Comparison of ENCODE assay signal across 8 cellular contexts in genomic region chrX:56726609-56727008, GRCh38. TPM values are rescaled to one million over a fixed set of nuclear protein-coding genes. Genes with fewer than 3 reads are reported as not detected.
DNase-seq lines count a peak whose midpoint lies in the region; ATAC-seq and TF ChIP-seq lines count a peak whose summit lies in the region.

No MANE protein-coding gene starts in this region.

- H2AFZ ChIP-seq in hepatocyte, result no peak overlapping the region

- intact Hi-C loops in testis (cut with DNase I; ENCODE audit: low total_unique reads), result no loop called here

- peaks cover under 1% of the 10 kb centered on the region for H4K20me1 ChIP-seq in hepatocyte (ENCODE audit: insufficient read depth, poor library complexity, severe bottlenecking)

- TF ChIP-seq CTCF in GM20000 (IDR thresholded peaks at IDR 0.05; ENCODE audit: extremely low read depth, missing control alignments) (peak; percentile 27), WI38 (IDR thresholded peaks at IDR 0.05; ENCODE audit: low read depth, low read length) (peak; percentile 34; the same call in 1 of the 2 replicates), hepatocyte (IDR thresholded peaks at IDR 0.05; ENCODE audit: poor library complexity) (peak; percentile 75), testis (IDR thresholded peaks at IDR 0.05) (peak; percentile 12 to 42 (median 38))

- no peaks in the 10 kb centered on the region for H3K9me3 ChIP-seq in hepatocyte (ENCODE audit: low read depth)
- H3K9me3 ChIP-seq in testis, result no peaks in the 10 kb centered on the region

- peaks cover 16% of the 10 kb centered on the region for H3K79me2 ChIP-seq in hepatocyte

- ATAC-seq in HG03460 (IDR thresholded peaks at IDR 0.05; ENCODE audit: unreplicated experiment), result no peak

- no peaks in the 10 kb centered on the region for H3K9me2 ChIP-seq in hepatocyte (replicated peaks; ENCODE audit: insufficient read depth)

- H3K27me3 ChIP-seq in hepatocyte (no peaks in the 10 kb centered on the region), testis (no peaks in the 10 kb centered on the region)

- H3K4me2 ChIP-seq in hepatocyte, result no peak overlapping the region

- WGBS in hepatocyte (ENCODE audit: low lambda C conversion rate, missing lambda C conversion rate), result 3% methylated on average over 1 of the region's 1 CpG
- 11 to 14% methylated on average over 1 of the region's 1 CpG for WGBS in testis, 2 donors

- DNase-seq in NCI-H2107 treated with DMSO at 0.1 percent for 48 hours (lab: John Stamatoyannopoulos, UW; ENCODE audit: unreplicated experiment), result peak; percentile 79
- no peak for DNase-seq in NCI-H2107 (lab: John Stamatoyannopoulos, UW)
- peak; percentile 14 for DNase-seq in GM20000 (ENCODE audit: low spot score)
- DNase-seq in NCI-H1694 treated with DMSO at 0.1 percent for 48 hours (lab: John Stamatoyannopoulos, UW), result peak; percentile 42
- DNase-seq in hepatocyte (ENCODE audit: low spot score), result peak; percentile 65
- peak; percentile 14 for DNase-seq in testis

- H3K36me3 ChIP-seq in hepatocyte (replicated peaks; ENCODE audit: insufficient read depth, low read depth) (no peaks in the 10 kb centered on the region), testis (ENCODE audit: low read depth, missing control alignments) (no peaks in the 10 kb centered on the region)

- no peak overlapping the region for H3K4me3 ChIP-seq in WI38 (ENCODE audit: low read depth, low read length)
- no peak overlapping the region for H3K4me3 ChIP-seq in hepatocyte
- H3K4me3 ChIP-seq in testis, result no peak overlapping the region

- H3K27ac ChIP-seq in hepatocyte (no peak overlapping the region), testis (no peak overlapping the region)

- no peak for TF ChIP-seq POLR2A in testis (IDR thresholded peaks at IDR 0.05)

- H3K4me1 ChIP-seq in hepatocyte (ENCODE audit: insufficient read depth) (peaks cover 13% of the 10 kb centered on the region), testis (no peaks in the 10 kb centered on the region)

RNA-seq across cellular contexts. Expression of gene NBDY, which starts 2.4 kb away (rescaled TPM):
- total RNA-seq in hepatocyte, result 14.4 and 20.4 TPM in 2 replicates
- 161 and 166 TPM in 2 replicates for polyA plus RNA-seq in hepatocyte
- 10 to 100 TPM; 30.9 to 33.1 TPM for total RNA-seq in testis
- 26.1 TPM for polyA plus RNA-seq in testis (ENCODE audit: insufficient read depth, low read depth, low replicate concordance)
